Comparison of ENCODE assay signal across 9 cellular contexts in the genomic region with DNA sequence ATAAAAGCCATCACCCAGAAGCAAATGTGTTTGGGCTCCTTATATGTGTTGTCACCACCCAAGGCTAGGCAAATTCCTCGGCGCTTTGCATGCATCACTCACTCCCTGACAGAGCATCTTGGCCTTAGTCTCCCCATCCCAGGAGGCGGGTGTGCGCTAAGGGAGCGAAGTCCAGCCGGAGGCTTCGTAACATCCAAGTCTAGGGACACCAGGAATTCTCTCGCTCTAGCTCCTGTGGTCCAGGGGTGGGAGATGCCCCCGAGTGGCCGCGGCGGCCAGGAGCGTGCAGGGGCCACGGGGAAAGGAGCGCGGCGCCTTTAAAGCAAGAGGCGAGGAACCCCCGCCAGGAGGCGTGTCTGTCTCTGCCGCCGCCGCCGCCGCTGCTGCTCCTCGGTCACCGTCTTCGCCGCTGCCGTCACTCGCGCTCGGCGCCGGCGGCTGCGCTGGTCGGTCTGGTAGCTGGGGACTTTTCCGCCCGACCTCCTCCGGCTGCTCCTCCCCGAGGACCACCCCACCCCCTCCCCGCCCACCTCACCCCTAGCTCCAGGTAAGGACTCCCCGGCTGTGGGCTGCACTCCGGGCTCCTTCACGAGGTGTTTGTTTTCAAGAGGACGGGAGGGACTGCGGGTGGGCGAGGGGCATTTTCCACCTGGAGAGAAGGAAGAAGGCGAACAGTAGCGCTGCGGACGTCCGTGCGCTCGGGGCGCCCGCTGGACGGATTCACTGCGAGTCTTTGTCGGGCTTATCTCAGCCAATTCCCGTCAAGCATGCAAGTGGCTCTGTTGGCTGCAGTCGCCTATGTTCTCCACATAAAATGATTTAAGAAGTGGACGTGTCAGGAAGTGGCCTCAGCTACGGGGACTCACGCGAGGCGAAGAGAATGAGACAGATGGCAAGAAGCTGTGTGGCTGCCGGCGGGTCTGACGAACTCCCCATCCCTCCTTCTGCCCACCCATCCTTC. TPM values are rescaled to one million over a fixed set of nuclear protein-coding genes. Genes with fewer than 3 reads are reported as not detected.
DNase-seq lines count a peak whose midpoint lies in the region; ATAC-seq, FAIRE-seq and TF ChIP-seq lines count a peak whose summit lies in the region.
"Had no signal": no experiment of that assay in that cellular context is flagged by ENCODE, and none has a peak within 500 bp of the region (broad histone marks: within the 10 kb centered on the region; RNA-seq: fewer than 3 reads in every experiment).

A gene (plus strand): TSS at position 418 of the 961 bp plus-strand sequence.

- POLR2A ChIA-PET in HEK293 (lab: Yijun Ruan, JAX), result no interaction called here

- peaks cover 4% of the 10 kb centered on the region for H3K4me1 ChIP-seq in HEK293 (ENCODE audit: control insufficient read depth, insufficient read depth, low read length)
- peaks cover 8% of the 10 kb centered on the region for H3K4me1 ChIP-seq in astrocyte (ENCODE audit: insufficient read depth, low read length)
- peaks cover 2% of the 10 kb centered on the region for H3K4me1 ChIP-seq in hepatocyte (ENCODE audit: insufficient read depth)
- H3K4me1 ChIP-seq in spleen, result peaks cover 0 to 17% (median 8%) of the 10 kb centered on the region in 6 donors

- no peaks in the 10 kb centered on the region for H3K36me3 Mint-ChIP-seq in astrocyte (ENCODE audit: low read depth, unreplicated experiment)
- no peaks in the 10 kb centered on the region for H3K36me3 Mint-ChIP-seq in effector memory CD8-positive, alpha-beta T cell (ENCODE audit: insufficient read depth)

- H3K9me3 ChIP-seq in HEK293 (ENCODE audit: control insufficient read depth, insufficient read depth, low read depth, low read length) (no peaks in the 10 kb centered on the region), astrocyte (ENCODE audit: insufficient read depth, low read depth, low read length) (no peaks in the 10 kb centered on the region), hepatocyte (ENCODE audit: low read depth) (no peaks in the 10 kb centered on the region), spleen (peaks cover 0 to under 1% (median 0%) of the 10 kb centered on the region in 8 donors)
- H3K9me3 ChIP-seq: neutrophil had no signal

- peak within 1 kb of the TSS; percentile 89 for H3K4me3 Mint-ChIP-seq in astrocyte (ENCODE audit: unreplicated experiment)
- no peak within 1 kb of the TSS for H3K4me3 Mint-ChIP-seq in effector memory CD8-positive, alpha-beta T cell

- peaks cover 3% of the 10 kb centered on the region for H3K4me1 Mint-ChIP-seq in astrocyte (ENCODE audit: low read depth, unreplicated experiment)
- H3K4me1 Mint-ChIP-seq in effector memory CD8-positive, alpha-beta T cell (ENCODE audit: low read depth in 2 of 2), result no peaks in the 10 kb centered on the region

- TF ChIP-seq CTCF in HEK293 (tag by site-specific recombination; IDR thresholded peaks at IDR 0.05), result peak; percentile 64
- no peak for TF ChIP-seq CTCF in astrocyte (IDR thresholded peaks at IDR 0.05; ENCODE audit: insufficient read depth, low read depth, low read length)
- TF ChIP-seq CTCF in hepatocyte (IDR thresholded peaks at IDR 0.05; ENCODE audit: poor library complexity), result peak; percentile 38
- TF ChIP-seq CTCF in spleen (IDR thresholded peaks at IDR 0.05 in 8 of 11, conservative IDR thresholded peaks at IDR 0.05 in 3 of 11), result peak in 2 of 11 experiments; percentile 4 to 19

- ATAC-seq in effector memory CD8-positive, alpha-beta T cell (replicated peaks), result no peak

- H3K27ac ChIP-seq in HEK293 (ENCODE audit: extremely low read depth, low read depth, low read length), result no peak within 1 kb of the TSS
- no peak within 1 kb of the TSS for H3K27ac ChIP-seq in astrocyte (ENCODE audit: low read depth, low read length)
- no peak within 1 kb of the TSS for H3K27ac ChIP-seq in hepatocyte
- H3K27ac ChIP-seq in spleen, result no peak within 1 kb of the TSS
- H3K27ac ChIP-seq: neutrophil had no signal

- peak within 1 kb of the TSS; percentile 43 for H3K4me3 ChIP-seq in HEK293 (ENCODE audit: low read depth, low read length)
- H3K4me3 ChIP-seq in astrocyte (ENCODE audit: insufficient read depth, low read depth, low read length), result peak within 1 kb of the TSS; percentile 71
- H3K4me3 ChIP-seq in hepatocyte, result peak within 1 kb of the TSS; percentile 88
- peak within 1 kb of the TSS in 7 of 8 donors; percentile 15 to 60 (median 23) for H3K4me3 ChIP-seq in spleen

- DNase-seq in DMS79 treated with DMSO at 0.1 percent for 48 hours (lab: John Stamatoyannopoulos, UW) (peak; percentile 65), NCI-H2107 (lab: John Stamatoyannopoulos, UW) (peak; percentile 14), astrocyte (ENCODE audit: low read depth) (peak; percentile 7), hepatocyte (ENCODE audit: low spot score) (peak; percentile 75), spleen (no peak), GM19239 (ENCODE audit: insufficient read length, low spot score) (no peak)
- DNase-seq in effector memory CD8-positive, alpha-beta T cell, result no peak

- peaks cover 46% of the 10 kb centered on the region for H3K27me3 Mint-ChIP-seq in astrocyte (ENCODE audit: low read depth, unreplicated experiment)
- peaks cover 26 to 44% of the 10 kb centered on the region in 2 donors for H3K27me3 Mint-ChIP-seq in effector memory CD8-positive, alpha-beta T cell

- 1% methylated on average over 59 of the region's 71 CpGs for WGBS in hepatocyte (ENCODE audit: low lambda C conversion rate, missing lambda C conversion rate)
- 1 to 4% (median 2%) methylated on average over 43 to 71 of the region's 71 CpGs for WGBS in spleen, 5 donors

- H3K79me2 ChIP-seq in astrocyte (ENCODE audit: insufficient read depth, low read length) (no peaks in the 10 kb centered on the region), hepatocyte (no peaks in the 10 kb centered on the region)

- H3K36me3 ChIP-seq in HEK293 (ENCODE audit: control insufficient read depth in 2 of 2, insufficient read depth in 1 of 2, low read length in 2 of 2) (no peaks in the 10 kb centered on the region), astrocyte (ENCODE audit: insufficient read depth, low read length) (no peaks in the 10 kb centered on the region), hepatocyte (replicated peaks; ENCODE audit: insufficient read depth, low read depth) (no peaks in the 10 kb centered on the region), spleen (no peaks in the 10 kb centered on the region)
- H3K36me3 ChIP-seq: neutrophil had no signal

- CTCF ChIA-PET in HEK293 (lab: Yijun Ruan, JAX), result interaction anchor here (0.5 to 1.3 kb wide), 4 partner anchors 11 to 1265 kb away, joined by 3 read pairs; no protein-coding TSS in a partner anchor

- H2AFZ ChIP-seq in astrocyte (ENCODE audit: low read depth, low read length), result peak within 1 kb of the TSS; percentile 81
- H2AFZ ChIP-seq in hepatocyte, result peak within 1 kb of the TSS; percentile 73

- H3K27me3 ChIP-seq in astrocyte (ENCODE audit: insufficient read depth, low read length) (peaks cover 33% of the 10 kb centered on the region), hepatocyte (peaks cover 63% of the 10 kb centered on the region), spleen (replicated peaks in 1 of 7) (peaks cover 7 to 77% (median 34%) of the 10 kb centered on the region in 7 donors)

- peak within 1 kb of the TSS; percentile 89 for H3K4me2 ChIP-seq in astrocyte (ENCODE audit: low read length)
- peak within 1 kb of the TSS; percentile 96 for H3K4me2 ChIP-seq in hepatocyte

- no peaks in the 10 kb centered on the region for H4K20me1 ChIP-seq in astrocyte (ENCODE audit: insufficient read depth, low read length)
- H4K20me1 ChIP-seq in hepatocyte (ENCODE audit: insufficient read depth, poor library complexity, severe bottlenecking), result no peaks in the 10 kb centered on the region

- no peak for TF ChIP-seq POLR2A in spleen (IDR thresholded peaks at IDR 0.05)

- H3K27ac Mint-ChIP-seq in astrocyte (ENCODE audit: unreplicated experiment), result peak within 1 kb of the TSS; percentile 12
- no peak within 1 kb of the TSS for H3K27ac Mint-ChIP-seq in effector memory CD8-positive, alpha-beta T cell

- FAIRE-seq in astrocyte (lab: Jason Lieb, UNC) (no peak), GM19239 (lab: Jason Lieb, UNC) (no peak)

- no peaks in the 10 kb centered on the region for H3K9me2 ChIP-seq in hepatocyte (replicated peaks; ENCODE audit: insufficient read depth)

- intact Hi-C loops in spleen (cut with DNase I; ENCODE audit: low total_unique reads), result no loop called here

- H3K9ac ChIP-seq in astrocyte (ENCODE audit: low read length), result peak within 1 kb of the TSS; percentile 60

- H3K9me3 Mint-ChIP-seq in astrocyte (ENCODE audit: unreplicated experiment), result no peaks in the 10 kb centered on the region
- H3K9me3 Mint-ChIP-seq in effector memory CD8-positive, alpha-beta T cell, result no peaks in the 10 kb centered on the region

TF ChIP-seq in HEK293, 187 proteins besides CTCF, POLR2A, EP300 and RAD21 (continues in another document):
- TF ChIP-seq ZNF335 (tag by site-specific recombination; conservative IDR thresholded peaks at IDR 0.05) (peak; percentile 86), ZNF24 (tag by site-specific recombination; IDR thresholded peaks at IDR 0.05) (no peak), ZBTB48 (tag by site-specific recombination; IDR thresholded peaks at IDR 0.05) (peak; percentile 71), ZFP37 (tag by site-specific recombination; IDR thresholded peaks at IDR 0.05) (no peak), ZNF157 (tag by site-specific recombination; IDR thresholded peaks at IDR 0.05) (no peak), ZBTB17 (tag by site-specific recombination; IDR thresholded peaks at IDR 0.05) (peak; percentile 48), EGR2 (tag by site-specific recombination; IDR thresholded peaks at IDR 0.05; ENCODE audit: low read depth) (0 out of 2 replicates have a peak, but pooled peaks have one; percentile 21), TCF7L2 (IDR thresholded peaks at IDR 0.05; ENCODE audit: borderline replicate concordance, low read depth, low read length) (peak; percentile 35; the same call in 1 of the 2 replicates)
- TF ChIP-seq, protein P1, sequence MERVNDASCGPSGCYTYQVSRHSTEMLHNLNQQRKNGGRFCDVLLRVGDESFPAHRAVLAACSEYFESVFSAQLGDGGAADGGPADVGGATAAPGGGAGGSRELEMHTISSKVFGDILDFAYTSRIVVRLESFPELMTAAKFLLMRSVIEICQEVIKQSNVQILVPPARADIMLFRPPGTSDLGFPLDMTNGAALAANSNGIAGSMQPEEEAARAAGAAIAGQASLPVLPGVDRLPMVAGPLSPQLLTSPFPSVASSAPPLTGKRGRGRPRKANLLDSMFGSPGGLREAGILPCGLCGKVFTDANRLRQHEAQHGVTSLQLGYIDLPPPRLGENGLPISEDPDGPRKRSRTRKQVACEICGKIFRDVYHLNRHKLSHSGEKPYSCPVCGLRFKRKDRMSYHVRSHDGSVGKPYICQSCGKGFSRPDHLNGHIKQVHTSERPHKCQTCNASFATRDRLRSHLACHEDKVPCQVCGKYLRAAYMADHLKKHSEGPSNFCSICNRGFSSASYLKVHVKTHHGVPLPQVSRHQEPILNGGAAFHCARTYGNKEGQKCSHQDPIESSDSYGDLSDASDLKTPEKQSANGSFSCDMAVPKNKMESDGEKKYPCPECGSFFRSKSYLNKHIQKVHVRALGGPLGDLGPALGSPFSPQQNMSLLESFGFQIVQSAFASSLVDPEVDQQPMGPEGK (tag by site-specific recombination; IDR thresholded peaks at IDR 0.05), result 0 out of 2 replicates have a peak, but pooled peaks have one; percentile 18

RNA-seq across cellular contexts. Expression of the gene that starts here (rescaled TPM):
- total RNA-seq in astrocyte, result 2.5 and 2.8 TPM in 2 replicates
- 5.1 and 6.2 TPM in 2 replicates for total RNA-seq in hepatocyte
- 1.6 and 5.8 TPM in 2 replicates for polyA plus RNA-seq in hepatocyte
- 1 to 10 TPM in 5 of 7 donors, under 1 TPM in 2; 0.26 to 2.7 (median 1.2) TPM for total RNA-seq in spleen
- under 1 TPM; 0.07 to 0.35 (median 0.18) TPM for polyA plus RNA-seq in spleen

Comparison
In these comparisons a context has a peak if more than half of its experiments do, and no peak if none do; other contexts are left out.
1. DNase-seq: peak in DMS79 treated with DMSO at 0.1 percent for 48 hours (single experiment), NCI-H2107 (single experiment), astrocyte (single experiment) and hepatocyte (single experiment); none in spleen (single experiment), GM19239 (single experiment) and effector memory CD8-positive, alpha-beta T cell (0 of 3).
2. H3K4me3 ChIP-seq: peak in every context shown above with its lines; median percentile 88 in hepatocyte; 71 in astrocyte; 43 in HEK293; 23 in spleen.